ENCODE assay signal across 24 cellular contexts in the genomic region with DNA sequence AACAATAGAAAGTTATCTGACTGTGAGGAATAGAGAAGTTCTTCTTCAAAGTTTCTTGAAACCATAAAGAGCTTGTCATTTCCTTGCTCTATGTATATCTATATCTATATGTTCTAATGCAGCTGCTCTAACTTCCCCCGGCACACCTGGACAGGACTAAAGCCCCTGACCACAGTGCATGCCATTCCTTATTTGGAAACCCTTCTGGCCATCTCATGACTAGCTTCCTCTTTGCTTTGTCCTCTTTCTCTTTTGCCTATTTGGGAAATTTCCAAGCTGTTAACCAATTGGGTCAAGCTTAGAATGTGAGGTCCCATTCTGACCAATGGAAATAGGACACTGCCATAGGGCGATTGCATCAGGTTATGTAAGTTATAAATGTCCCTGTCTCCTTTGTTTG.
"Had no signal": no experiment of that assay in that cellular context is flagged by ENCODE, and none has a peak within 500 bp of the region (broad histone marks: within the 10 kb centered on the region; RNA-seq: fewer than 3 reads in every experiment).

No MANE protein-coding gene starts in this region.

- H3K4me1 ChIP-seq: colonic mucosa, esophagus muscularis mucosa, foreskin keratinocyte, gastroesophageal sphincter, heart left ventricle, left lung, lower lobe of right lung had no signal

- H3K4me1 Mint-ChIP-seq: mesothelial cell of epicardium; naive B cell; naive thymus-derived CD8-positive, alpha-beta T cell had no signal

- H3K27ac ChIP-seq: colonic mucosa, esophagus muscularis mucosa, foreskin keratinocyte, gastroesophageal sphincter, heart left ventricle, hepatocyte, left lung, lower lobe of right lung had no signal

- H3K4me3 Mint-ChIP-seq: dendritic cell treated with granulocyte-macrophage colony-stimulating factor and Interleukin-4, amounts not matched to agents 40 ng/mL and 50 ng/mL, for 4 days; effector memory CD8-positive, alpha-beta T cell; mesothelial cell of epicardium; naive B cell; naive thymus-derived CD8-positive, alpha-beta T cell had no signal

- H3K36me3 Mint-ChIP-seq: mesothelial cell of epicardium; naive B cell; naive thymus-derived CD8-positive, alpha-beta T cell had no signal

- H3K4me2 ChIP-seq: hepatocyte had no signal

- H3K36me3 ChIP-seq: colonic mucosa, esophagus muscularis mucosa, gastroesophageal sphincter, heart left ventricle, left lung, lower lobe of right lung had no signal

- H3K27ac Mint-ChIP-seq: dendritic cell treated with granulocyte-macrophage colony-stimulating factor and Interleukin-4, amounts not matched to agents 40 ng/mL and 50 ng/mL, for 4 days; effector memory CD8-positive, alpha-beta T cell; mesothelial cell of epicardium; naive B cell; naive thymus-derived CD8-positive, alpha-beta T cell had no signal

- H3K27me3 ChIP-seq: colonic mucosa, esophagus muscularis mucosa, foreskin keratinocyte, gastroesophageal sphincter, heart left ventricle, hepatocyte, left lung had no signal

- DNase-seq: colonic mucosa; cortex of kidney; effector CD8-positive, alpha-beta T cell; effector memory CD8-positive, alpha-beta T cell; foreskin keratinocyte; heart left ventricle; hypothalamus; left cardiac atrium; left lung; left ventricle myocardium superior; lower lobe of right lung; mesenchymal stem cell; mucosa of descending colon; naive B cell; naive thymus-derived CD8-positive, alpha-beta T cell had no signal

- FAIRE-seq: endothelial cell of umbilical vein, frontal cortex, islet of Langerhans, keratinocyte had no signal

- H3K9me3 ChIP-seq: colonic mucosa, mucosa of descending colon had no signal

- H2AFZ ChIP-seq: hepatocyte had no signal

- H3K4me3 ChIP-seq: colonic mucosa, esophagus muscularis mucosa, gastroesophageal sphincter, heart left ventricle, hepatocyte, left lung, lower lobe of right lung, mucosa of descending colon had no signal

- H3K79me2 ChIP-seq: hepatocyte had no signal

- H3K27me3 Mint-ChIP-seq: dendritic cell treated with granulocyte-macrophage colony-stimulating factor and Interleukin-4, amounts not matched to agents 40 ng/mL and 50 ng/mL, for 4 days; effector memory CD8-positive, alpha-beta T cell; naive B cell; naive thymus-derived CD8-positive, alpha-beta T cell had no signal
